Comparison of ENCODE assay signal across 17 cellular contexts in the genomic region with DNA sequence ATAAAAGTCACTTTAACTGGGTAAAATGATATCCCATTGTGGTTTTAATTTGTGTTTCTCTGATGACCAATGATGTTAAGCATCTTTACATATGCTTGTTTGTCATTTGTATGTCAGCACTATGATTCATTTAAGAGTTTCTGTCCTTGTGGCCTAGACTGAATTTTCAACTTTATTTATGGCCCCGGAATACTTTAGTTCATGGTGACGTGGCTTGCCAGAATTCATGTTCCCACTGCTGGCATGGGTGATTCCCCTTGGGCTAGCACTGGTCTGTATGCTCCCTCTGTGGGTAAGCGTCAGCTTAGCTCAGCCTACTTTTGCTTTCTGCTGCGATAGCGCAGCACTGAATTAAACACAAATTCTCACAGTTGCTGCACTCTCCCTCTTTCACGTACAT.
DNase-seq lines count a peak whose midpoint lies in the region; ATAC-seq and TF ChIP-seq lines count a peak whose summit lies in the region.
"Had no signal": no experiment of that assay in that cellular context is flagged by ENCODE, and none has a peak within 500 bp of the region (broad histone marks: within the 10 kb centered on the region; RNA-seq: fewer than 3 reads in every experiment).

No MANE protein-coding gene starts in this region.

- ATAC-seq in IMR-90 (ENCODE audit: low read depth) (peak; percentile 54), HG03457 (IDR thresholded peaks at IDR 0.05; ENCODE audit: unreplicated experiment) (no peak), HG02870 (IDR thresholded peaks at IDR 0.05; ENCODE audit: unreplicated experiment) (no peak)
- ATAC-seq: pancreas had no signal

- no peak overlapping the region for H3K27ac Mint-ChIP-seq in osteocyte (ENCODE audit: unreplicated experiment)

- no peak overlapping the region for H3K18ac ChIP-seq in IMR-90 (ENCODE audit: low read depth, low read length)

- H3K79me2 ChIP-seq in osteoblast (ENCODE audit: insufficient read depth, low read length), result no peaks in the 10 kb centered on the region

- no peak for TF ChIP-seq POLR2A in IMR-90 (IDR thresholded peaks at IDR 0.05; ENCODE audit: low read depth, low read length)

- no peaks in the 10 kb centered on the region for H3K27me3 Mint-ChIP-seq in osteocyte (ENCODE audit: unreplicated experiment)

- no peaks in the 10 kb centered on the region for H3K9me1 ChIP-seq in IMR-90 (ENCODE audit: insufficient read depth, low read length)

- no peak overlapping the region for H3K4ac ChIP-seq in IMR-90 (ENCODE audit: low read depth, low read length)

- H4K91ac ChIP-seq in IMR-90 (ENCODE audit: insufficient read depth, low read depth, low read length), result no peak overlapping the region

- CTCF ChIA-PET in IMR-90 (lab: Yijun Ruan, JAX), result interaction anchor here (0.8 kb wide), 1 partner anchor 119 kb away, joined by 3 read pairs; no protein-coding TSS in a partner anchor

- no peak overlapping the region for H2AK5ac ChIP-seq in IMR-90 (ENCODE audit: low read depth, low read length)

- peaks cover 3% of the 10 kb centered on the region for H3K4me1 Mint-ChIP-seq in osteocyte (ENCODE audit: unreplicated experiment)

- no peak overlapping the region for H4K5ac ChIP-seq in IMR-90 (ENCODE audit: low read depth, low read length)

- no peak overlapping the region for H4K8ac ChIP-seq in IMR-90 (ENCODE audit: low read depth in 2 of 2, low read length in 2 of 2)

- H3K27me3 ChIP-seq in IMR-90 (ENCODE audit: control insufficient read depth, insufficient read depth, low read length), result no peaks in the 10 kb centered on the region
- H3K27me3 ChIP-seq in osteoblast (ENCODE audit: insufficient read depth, low read length), result no peaks in the 10 kb centered on the region
- H3K27me3 ChIP-seq: pancreas had no signal

- H3K9me3 Mint-ChIP-seq in osteocyte (ENCODE audit: unreplicated experiment), result no peaks in the 10 kb centered on the region

- WGBS in IMR-90 (ENCODE audit: extremely low coverage in 2 of 2, insufficient read length in 1 of 2), 2 experiments, result 49% methylated on average over 2 of the region's 6 CpGs; no CpG with 5 or more reads in 1 of the 2 experiments

- H3K36me3 ChIP-seq in IMR-90 (ENCODE audit: control insufficient read depth, insufficient read depth, low read length) (no peaks in the 10 kb centered on the region), osteoblast (ENCODE audit: insufficient read depth, low read length) (no peaks in the 10 kb centered on the region)
- H3K36me3 ChIP-seq: pancreas had no signal

- H3K4me3 Mint-ChIP-seq in osteocyte (ENCODE audit: unreplicated experiment), result no peak overlapping the region

- H2AK9ac ChIP-seq in IMR-90 (replicated peaks; ENCODE audit: low read depth, low read length, poor library complexity), result no peak overlapping the region

- no peaks in the 10 kb centered on the region for H3K79me1 ChIP-seq in IMR-90 (ENCODE audit: low read depth in 1 of 2, low read length in 2 of 2)

- DNase-seq in EL (peak; percentile 97), IMR-90 (peak; percentile 72), astrocyte of the spinal cord (ENCODE audit: low read depth, low spot score) (peak; percentile 87), osteoblast (ENCODE audit: insufficient read length, low spot score, missing footprints) (peak; percentile 48), osteocyte (ENCODE audit: extremely low spot score, unreplicated experiment) (no peak)
- DNase-seq: activated CD4-positive, alpha-beta T cell treated with anti-CD3 and anti-CD28 coated beads for 1 hour; activated effector memory CD4-positive, alpha-beta T cell treated with anti-CD3 and anti-CD28 coated beads, Interleukin-2, amount 50 U/mL, for 16 hours; anterior cingulate cortex; glutamatergic neuron; NCI-H187 treated with DMSO at 0.1 percent for 48 hours; NCI-H446; pancreas; SIG-M5; stimulated activated CD4-positive, alpha-beta T cell treated with anti-CD3 and anti-CD28 coated beads, Interleukin-2, amount 100 ng/mL, for 48 hours had no signal

- in situ Hi-C loops in IMR-90 (cut with MboI; ENCODE audit: low sequenced_read_pairs), result no loop called here
- in situ Hi-C loops in astrocyte of the spinal cord (cut with HindIII; ENCODE audit: low sequenced_read_pairs), result no loop called here

- TF ChIP-seq RAD21 in IMR-90 (IDR thresholded peaks at IDR 0.05; ENCODE audit: low read length), result peak; percentile 34; the same call in 1 of the 2 replicates

- H2BK5ac ChIP-seq in IMR-90 (ENCODE audit: low read depth, low read length, poor library complexity, severe bottlenecking), result no peak overlapping the region

- H3K4me3 ChIP-seq in IMR-90 (ENCODE audit: insufficient read depth, low read depth, low read length) (no peak overlapping the region), astrocyte of the spinal cord (ENCODE audit: low read depth, low read length) (no peak overlapping the region), osteoblast (ENCODE audit: insufficient read depth, low read length) (no peak overlapping the region)
- H3K4me3 ChIP-seq: pancreas had no signal

- H2BK15ac ChIP-seq in IMR-90 (ENCODE audit: low read depth, low read length), result no peak overlapping the region; the same call in 2 of the 3 replicates

- intact Hi-C loops in IMR-90 (cut with micrococcal nuclease), result no loop called here

- H3K9me3 ChIP-seq in IMR-90 (ENCODE audit: control insufficient read depth, insufficient read depth, low read length), result no peaks in the 10 kb centered on the region
- H3K9me3 ChIP-seq in osteoblast (ENCODE audit: low read depth, low read length), result no peaks in the 10 kb centered on the region
- H3K9me3 ChIP-seq: pancreas had no signal

- H2AFZ ChIP-seq in IMR-90 (replicated peaks; ENCODE audit: low read length, poor library complexity) (no peak overlapping the region), osteoblast (ENCODE audit: low read length) (no peak overlapping the region)

- peak overlapping the region; percentile 14; the same call in 1 of the 2 replicates for H2BK120ac ChIP-seq in IMR-90 (ENCODE audit: low read depth, low read length)

- H3K9ac ChIP-seq in IMR-90 (ENCODE audit: low read depth, low read length), result no peak overlapping the region

- no peak overlapping the region for H3K56ac ChIP-seq in IMR-90 (ENCODE audit: extremely low read depth, insufficient read depth, low read length)

- BruUV-seq in IMR-90 (replicated peaks; lab: Mats Ljungman, UMichigan), result no TSS peak

- H3K4me2 ChIP-seq in IMR-90 (ENCODE audit: low read depth, low read length), result peak overlapping the region; percentile 7; the same call in 1 of the 2 replicates
- H3K4me2 ChIP-seq in osteoblast (ENCODE audit: insufficient read depth, low read length), result peak overlapping the region; percentile 2

- H3K27ac ChIP-seq in IMR-90 (ENCODE audit: insufficient read depth, low read length), result no peak overlapping the region
- H3K27ac ChIP-seq in osteoblast (ENCODE audit: low read depth, low read length), result no peak overlapping the region
- H3K27ac ChIP-seq: C4-2B, pancreas had no signal

- no peak overlapping the region for H3K23ac ChIP-seq in IMR-90 (ENCODE audit: low read depth, low read length)

- no peaks in the 10 kb centered on the region for H3K4me1 ChIP-seq in IMR-90 (ENCODE audit: control insufficient read depth, insufficient read depth, low read length)
- H3K4me1 ChIP-seq in osteoblast (ENCODE audit: insufficient read depth, low read length), result no peaks in the 10 kb centered on the region
- H3K4me1 ChIP-seq: pancreas had no signal

- dilution Hi-C loops in IMR-90 (cut with HindIII; ENCODE audit: low sequenced_read_pairs, unreplicated experiment), result no loop called here

- no peak overlapping the region for H3K14ac ChIP-seq in IMR-90 (replicated peaks; ENCODE audit: low read depth, low read length)

- peak; percentile 20; the same call in 1 of the 2 replicates for TF ChIP-seq CTCF in IMR-90 (conservative IDR thresholded peaks at IDR 0.05; ENCODE audit: low read depth, low read length)
- no peak for TF ChIP-seq CTCF in astrocyte of the spinal cord (IDR thresholded peaks at IDR 0.05; ENCODE audit: low read depth, low read length)
- TF ChIP-seq CTCF in osteoblast (IDR thresholded peaks at IDR 0.05; ENCODE audit: extremely low read depth, low read depth, low read length), result peak; percentile 6
- TF ChIP-seq CTCF in osteocyte (IDR thresholded peaks at IDR 0.05), result no peak

- POLR2A ChIA-PET in IMR-90 (lab: Charles Lee; ENCODE audit: unreplicated experiment), result no interaction called here

- no peak overlapping the region for H2BK20ac ChIP-seq in IMR-90 (ENCODE audit: low read depth, low read length)

- H4K20me1 ChIP-seq in IMR-90 (ENCODE audit: insufficient read depth, low read length) (no peaks in the 10 kb centered on the region), osteoblast (ENCODE audit: insufficient read depth, low read length) (no peaks in the 10 kb centered on the region)

- H3K36me3 Mint-ChIP-seq in osteocyte (ENCODE audit: unreplicated experiment), result no peaks in the 10 kb centered on the region

TF ChIP-seq in IMR-90, 13 proteins besides CTCF, POLR2A, EP300 and RAD21:
- TF ChIP-seq FOS (IDR thresholded peaks at IDR 0.05; ENCODE audit: low read depth, low read length) (0 out of 2 replicates have a peak, but pooled peaks have one; percentile 2), MAFK (IDR thresholded peaks at IDR 0.05; ENCODE audit: low read depth, low read length) (0 out of 2 replicates have a peak, but pooled peaks have one; percentile 5)
- TF ChIP-seq, protein P1, sequence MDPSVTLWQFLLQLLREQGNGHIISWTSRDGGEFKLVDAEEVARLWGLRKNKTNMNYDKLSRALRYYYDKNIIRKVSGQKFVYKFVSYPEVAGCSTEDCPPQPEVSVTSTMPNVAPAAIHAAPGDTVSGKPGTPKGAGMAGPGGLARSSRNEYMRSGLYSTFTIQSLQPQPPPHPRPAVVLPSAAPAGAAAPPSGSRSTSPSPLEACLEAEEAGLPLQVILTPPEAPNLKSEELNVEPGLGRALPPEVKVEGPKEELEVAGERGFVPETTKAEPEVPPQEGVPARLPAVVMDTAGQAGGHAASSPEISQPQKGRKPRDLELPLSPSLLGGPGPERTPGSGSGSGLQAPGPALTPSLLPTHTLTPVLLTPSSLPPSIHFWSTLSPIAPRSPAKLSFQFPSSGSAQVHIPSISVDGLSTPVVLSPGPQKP (IDR thresholded peaks at IDR 0.05; ENCODE audit: borderline replicate concordance, low read depth, low read length), result no peak

Comparison
In these comparisons a context has a peak if more than half of its experiments do, and no peak if none do; other contexts are left out.
1. CTCF ChIP-seq: peak in IMR-90 (single experiment) and osteoblast (single experiment); none in astrocyte of the spinal cord (single experiment) and osteocyte (single experiment).